ENCODE assay signal across 1 cellular context in the genomic region with DNA sequence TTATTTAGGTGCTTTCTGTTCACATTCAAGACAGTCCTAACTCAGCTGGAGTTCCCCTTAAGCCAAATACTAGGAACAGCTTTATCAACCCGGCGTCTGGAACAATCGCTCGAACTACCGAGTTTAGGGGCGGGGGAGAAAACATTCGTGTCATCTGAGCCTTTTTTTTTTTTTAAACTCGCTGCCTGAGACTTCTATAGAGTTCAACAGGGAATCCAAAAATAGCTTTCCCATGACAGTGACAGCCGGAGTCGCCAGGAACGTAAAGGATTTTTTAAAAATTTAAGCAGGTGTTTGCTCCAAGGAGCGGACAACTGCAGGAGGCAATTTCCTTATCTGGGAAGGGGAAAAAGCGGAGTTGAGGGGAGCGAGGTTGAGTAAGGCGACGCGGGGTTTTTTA.
TF ChIP-seq lines count a peak whose summit lies in the region.

No MANE protein-coding gene starts in this region.

TF ChIP-seq in HCT116, 20 proteins besides CTCF, POLR2A, EP300 and RAD21 (continued from another document):
- TF ChIP-seq, protein P1, sequence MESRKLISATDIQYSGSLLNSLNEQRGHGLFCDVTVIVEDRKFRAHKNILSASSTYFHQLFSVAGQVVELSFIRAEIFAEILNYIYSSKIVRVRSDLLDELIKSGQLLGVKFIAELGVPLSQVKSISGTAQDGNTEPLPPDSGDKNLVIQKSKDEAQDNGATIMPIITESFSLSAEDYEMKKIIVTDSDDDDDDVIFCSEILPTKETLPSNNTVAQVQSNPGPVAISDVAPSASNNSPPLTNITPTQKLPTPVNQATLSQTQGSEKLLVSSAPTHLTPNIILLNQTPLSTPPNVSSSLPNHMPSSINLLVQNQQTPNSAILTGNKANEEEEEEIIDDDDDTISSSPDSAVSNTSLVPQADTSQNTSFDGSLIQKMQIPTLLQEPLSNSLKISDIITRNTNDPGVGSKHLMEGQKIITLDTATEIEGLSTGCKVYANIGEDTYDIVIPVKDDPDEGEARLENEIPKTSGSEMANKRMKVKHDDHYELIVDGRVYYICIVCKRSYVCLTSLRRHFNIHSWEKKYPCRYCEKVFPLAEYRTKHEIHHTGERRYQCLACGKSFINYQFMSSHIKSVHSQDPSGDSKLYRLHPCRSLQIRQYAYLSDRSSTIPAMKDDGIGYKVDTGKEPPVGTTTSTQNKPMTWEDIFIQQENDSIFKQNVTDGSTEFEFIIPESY (IDR thresholded peaks at IDR 0.05; ENCODE audit: extremely low read depth, insufficient replicate concordance, low read length), result no peak
- TF ChIP-seq ZNF274 (IDR thresholded peaks at IDR 0.05; ENCODE audit: low read depth, low read length), result no peak
- no peak for TF ChIP-seq JUND (IDR thresholded peaks at IDR 0.05)
- no peak for TF ChIP-seq CBX3 (IDR thresholded peaks at IDR 0.05; ENCODE audit: low read depth)
